In genomic region chr1:235712812-235713211, GRCh38 we compare ENCODE assay signal across 1 cellular context.
TF ChIP-seq lines count a peak whose summit lies in the region.

No MANE protein-coding gene starts in this region.

TF ChIP-seq in K562, 482 proteins besides CTCF, POLR2A, EP300 and RAD21 (continued from another document):
- TF ChIP-seq DEAF1 (CRISPR knock-in tag; IDR thresholded peaks at IDR 0.05) (no peak), MAFG (tag; conservative IDR thresholded peaks at IDR 0.05) (no peak), KLF10 (CRISPR knock-in tag; IDR thresholded peaks at IDR 0.05) (no peak), ZSCAN32 (CRISPR knock-in tag; IDR thresholded peaks at IDR 0.05) (0 out of 2 replicates have a peak, but pooled peaks have one; percentile 6), RFX1 (IDR thresholded peaks at IDR 0.05) (no peak)
- TF ChIP-seq, protein P1, sequence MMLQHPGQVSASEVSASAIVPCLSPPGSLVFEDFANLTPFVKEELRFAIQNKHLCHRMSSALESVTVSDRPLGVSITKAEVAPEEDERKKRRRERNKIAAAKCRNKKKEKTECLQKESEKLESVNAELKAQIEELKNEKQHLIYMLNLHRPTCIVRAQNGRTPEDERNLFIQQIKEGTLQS (IDR thresholded peaks at IDR 0.05): peak; percentile 74
- TF ChIP-seq, protein P1 (CRISPR knock-in tag; conservative IDR thresholded peaks at IDR 0.05): no peak
